In the genomic region with DNA sequence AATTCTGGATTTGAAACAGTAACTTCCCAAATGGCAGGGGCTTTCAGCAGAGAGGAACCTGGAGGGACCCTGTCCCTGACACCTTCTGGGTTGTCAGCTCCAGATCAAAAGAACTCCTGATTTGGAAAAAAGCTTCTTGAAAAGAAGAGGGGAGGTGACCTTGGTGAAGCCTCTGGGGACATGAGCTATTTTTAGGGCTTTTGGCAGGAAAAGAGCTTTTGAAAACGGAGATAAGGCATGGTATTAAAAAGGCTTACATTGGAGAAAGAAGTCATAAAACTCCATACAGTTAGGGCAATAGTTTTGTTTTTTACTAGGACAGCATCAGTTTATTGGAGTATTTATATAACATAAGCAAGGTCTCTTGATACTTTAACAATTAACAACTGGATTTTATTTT, we compare ENCODE assay signal across 7 cellular contexts.
DNase-seq lines count a peak whose midpoint lies in the region; ATAC-seq and TF ChIP-seq lines count a peak whose summit lies in the region.
"Not testable (repeated sequence)": the region's sequence is repeated elsewhere in the genome, so short reads cannot be mapped to it uniquely, and the experiment has no call there.

No MANE protein-coding gene starts in this region.

- ATAC-seq in activated T-cell treated with anti-CD3 and anti-CD28 coated beads, Interleukin-2, amount 50 U/mL, for 72 hours (replicated peaks in 1 of 2); lower lobe of right lung: not testable (repeated sequence)

- DNase-seq in CD4-positive, alpha-beta memory T cell; activated T-cell treated with anti-CD3 and anti-CD28 coated beads, Interleukin-2, amount 50 U/mL, for 72 hours; coronary artery (ENCODE audit: low spot score); cardiac muscle cell (ENCODE audit: low read depth in 1 of 2, low spot score in 1 of 2); lower lobe of right lung; smooth muscle cell (lab: John Stamatoyannopoulos, UW; ENCODE audit: unreplicated experiment): not testable (repeated sequence)

- not testable (repeated sequence) for H2AFZ ChIP-seq in smooth muscle cell (ENCODE audit: low read depth)

- intact Hi-C loops in CD4-positive, alpha-beta memory T cell (cut with micrococcal nuclease); lower lobe of right lung (cut with DNase I): not testable (repeated sequence)

- H4K20me1 ChIP-seq in smooth muscle cell (ENCODE audit: low read depth): not testable (repeated sequence)

- not testable (repeated sequence) for H3K36me3 ChIP-seq in CD4-positive, alpha-beta memory T cell (ENCODE audit: insufficient read depth, low read length); cardiac muscle cell; lower lobe of right lung; smooth muscle cell (ENCODE audit: low read depth)

- not testable (repeated sequence) for H3K36me3 Mint-ChIP-seq in CD4-positive, alpha-beta memory T cell; IgD-negative memory B cell; activated T-cell treated with anti-CD3 and anti-CD28 coated beads, Interleukin-2, amount 50 U/mL, for 72 hours (ENCODE audit: insufficient read depth in 2 of 2)

- POLR2A ChIA-PET in CD4-positive, alpha-beta memory T cell (lab: Charles Lee; ENCODE audit: partially characterized antibody): not testable (repeated sequence)

- not testable (repeated sequence) for TF ChIP-seq CTCF in coronary artery (IDR thresholded peaks at IDR 0.05); cardiac muscle cell (IDR thresholded peaks at IDR 0.05; ENCODE audit: low read depth, low read length); lower lobe of right lung (IDR thresholded peaks at IDR 0.05); smooth muscle cell (IDR thresholded peaks at IDR 0.05; ENCODE audit: borderline replicate concordance, insufficient read depth, poor library complexity, severe bottlenecking)

- WGBS in smooth muscle cell (ENCODE audit: low lambda C conversion rate): 44% methylated on average over 1 of the region's 1 CpG

- not testable (repeated sequence) for H3K27ac ChIP-seq in CD4-positive, alpha-beta memory T cell (ENCODE audit: low read depth, low read length); coronary artery; lower lobe of right lung; smooth muscle cell (ENCODE audit: low read depth)
- peak overlapping the region; percentile 93 for H3K27ac ChIP-seq in cardiac muscle cell

- not testable (repeated sequence) for H3K4me3 ChIP-seq in CD4-positive, alpha-beta memory T cell (ENCODE audit: low read length in 2 of 2)
- H3K4me3 ChIP-seq in coronary artery (peak overlapping the region; percentile 67), cardiac muscle cell (peak overlapping the region; percentile 39), lower lobe of right lung (peak overlapping the region; percentile 30), smooth muscle cell (peak overlapping the region; percentile 21)

- not testable (repeated sequence) for H3K9me3 Mint-ChIP-seq in CD4-positive, alpha-beta memory T cell; IgD-negative memory B cell; activated T-cell treated with anti-CD3 and anti-CD28 coated beads, Interleukin-2, amount 50 U/mL, for 72 hours

- H3K27ac Mint-ChIP-seq in CD4-positive, alpha-beta memory T cell; IgD-negative memory B cell; activated T-cell treated with anti-CD3 and anti-CD28 coated beads, Interleukin-2, amount 50 U/mL, for 72 hours: not testable (repeated sequence)

- CTCF ChIA-PET in CD4-positive, alpha-beta memory T cell (lab: Charles Lee; ENCODE audit: partially characterized antibody): not testable (repeated sequence)

- not testable (repeated sequence) for H3K27me3 ChIP-seq in CD4-positive, alpha-beta memory T cell (ENCODE audit: insufficient read depth, low read length); cardiac muscle cell; smooth muscle cell (ENCODE audit: low read depth)
- H3K27me3 ChIP-seq in lower lobe of right lung (ENCODE audit: low read depth): peaks cover 12% of the 10 kb centered on the region

- peaks cover 22 to 24% of the 10 kb centered on the region in 2 donors for H3K27me3 Mint-ChIP-seq in CD4-positive, alpha-beta memory T cell
- peaks cover 18% of the 10 kb centered on the region for H3K27me3 Mint-ChIP-seq in IgD-negative memory B cell
- H3K27me3 Mint-ChIP-seq in activated T-cell treated with anti-CD3 and anti-CD28 coated beads, Interleukin-2, amount 50 U/mL, for 72 hours (ENCODE audit: low read depth): peaks cover 45% of the 10 kb centered on the region

- H3F3A ChIP-seq in smooth muscle cell (ENCODE audit: low read depth): not testable (repeated sequence)

- not testable (repeated sequence) for H3K4me2 ChIP-seq in smooth muscle cell

- not testable (repeated sequence) for H3K4me1 Mint-ChIP-seq in CD4-positive, alpha-beta memory T cell; IgD-negative memory B cell; activated T-cell treated with anti-CD3 and anti-CD28 coated beads, Interleukin-2, amount 50 U/mL, for 72 hours (ENCODE audit: low read depth)

- not testable (repeated sequence) for H3K4me1 ChIP-seq in CD4-positive, alpha-beta memory T cell (ENCODE audit: insufficient read depth, low read length); cardiac muscle cell (ENCODE audit: low read depth); lower lobe of right lung; smooth muscle cell (ENCODE audit: low read depth)

- not testable (repeated sequence) for H3K9me3 ChIP-seq in CD4-positive, alpha-beta memory T cell (ENCODE audit: control insufficient read depth in 1 of 2, low read length in 2 of 2); cardiac muscle cell (ENCODE audit: low read depth); lower lobe of right lung; smooth muscle cell (replicated peaks; ENCODE audit: low read depth)

- not testable (repeated sequence) for H3K9ac ChIP-seq in smooth muscle cell (ENCODE audit: low read depth)

- H3K4me3 Mint-ChIP-seq in CD4-positive, alpha-beta memory T cell: peak overlapping the region; percentile 52 to 80 (median 62)
- H3K4me3 Mint-ChIP-seq in IgD-negative memory B cell: peak overlapping the region in 3 of 4 donors; percentile 33 to 79 (median 76)
- peak overlapping the region; percentile 57 to 59 for H3K4me3 Mint-ChIP-seq in activated T-cell treated with anti-CD3 and anti-CD28 coated beads, Interleukin-2, amount 50 U/mL, for 72 hours

- H3K79me2 ChIP-seq in smooth muscle cell (ENCODE audit: low read depth): not testable (repeated sequence)
